19 cellular contexts compared by ENCODE assay signal in the genomic region with DNA sequence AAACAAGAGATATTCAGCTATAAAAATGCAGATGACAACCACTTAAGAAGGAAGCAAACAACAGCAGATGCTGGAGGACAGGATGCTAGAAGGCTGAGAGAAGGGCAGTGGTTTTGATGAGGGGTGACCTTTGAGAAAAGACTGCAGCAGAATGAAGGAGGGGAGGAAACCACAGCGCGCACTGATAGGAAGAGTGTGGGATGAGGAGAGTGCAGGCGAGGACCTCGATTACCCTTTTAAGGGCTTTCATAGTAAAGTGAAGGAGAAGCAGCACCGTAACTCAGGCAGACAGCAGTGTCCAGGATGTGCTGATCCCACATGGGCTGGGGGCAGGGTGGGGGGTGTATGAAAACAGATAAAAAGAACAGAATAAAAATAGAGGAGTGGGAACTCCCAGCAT. TPM values are rescaled to one million over a fixed set of nuclear protein-coding genes. Genes with fewer than 3 reads are reported as not detected.
DNase-seq lines count a peak whose midpoint lies in the region; ATAC-seq and TF ChIP-seq lines count a peak whose summit lies in the region.
"Had no signal": no experiment of that assay in that cellular context is flagged by ENCODE, and none has a peak within 500 bp of the region (broad histone marks: within the 10 kb centered on the region; RNA-seq: fewer than 3 reads in every experiment).

No MANE protein-coding gene starts in this region.

- H3K4me3 Mint-ChIP-seq in MCF 10A (ENCODE audit: unreplicated experiment): no peak overlapping the region
- H3K4me3 Mint-ChIP-seq in activated CD4-positive, alpha-beta memory T cell treated with anti-CD3 and anti-CD28 coated beads for 36 hours: peak overlapping the region; percentile 3
- H3K4me3 Mint-ChIP-seq in effector memory CD8-positive, alpha-beta T cell: peak overlapping the region; percentile 67 to 79
- peak overlapping the region; percentile 49 to 75 for H3K4me3 Mint-ChIP-seq in stimulated activated naive CD8-positive, alpha-beta T cell treated with anti-CD3 and anti-CD28 coated beads, Interleukin-15, amount 100 ng/mL, for 72 hours
- H3K4me3 Mint-ChIP-seq: activated B cell treated with CpG ODN at 0.5 μM for 24 hours, memory B cell had no signal

- peaks cover 43% of the 10 kb centered on the region for H3K79me2 ChIP-seq in mammary epithelial cell (ENCODE audit: insufficient read depth, low read length)

- H3K36me3 ChIP-seq in mammary epithelial cell (ENCODE audit: insufficient read depth, low read length): peaks cover 4% of the 10 kb centered on the region

- BruUV-seq in MCF 10A (replicated peaks; lab: Mats Ljungman, UMichigan): no TSS peak
- BruUV-seq in mammary epithelial cell (replicated peaks; lab: Mats Ljungman, UMichigan): no TSS peak

- DNase-seq in MCF 10A (ENCODE audit: unreplicated experiment): no peak
- DNase-seq in mammary epithelial cell: no peak
- DNase-seq in activated CD4-positive, alpha-beta memory T cell treated with anti-CD3 and anti-CD28 coated beads for 36 hours: peak; percentile 45
- no peak for DNase-seq in effector memory CD8-positive, alpha-beta T cell
- DNase-seq in stimulated activated naive CD8-positive, alpha-beta T cell treated with anti-CD3 and anti-CD28 coated beads, Interleukin-15, amount 100 ng/mL, for 72 hours: no peak
- DNase-seq in EL: no peak
- no peak for DNase-seq in NOMO-1 treated with DMSO at 0.1 percent for 48 hours (lab: John Stamatoyannopoulos, UW; ENCODE audit: unreplicated experiment)
- DNase-seq: activated B cell treated with CpG ODN at 0.5 μM for 24 hours, body of pancreas, cortex of kidney, erythroblast, GOT3, heart left ventricle, IMR-90, NCI-H526, occipital lobe had no signal

- peaks cover 22% of the 10 kb centered on the region for H3K36me3 Mint-ChIP-seq in MCF 10A (ENCODE audit: insufficient read depth, unreplicated experiment)
- peaks cover 26% of the 10 kb centered on the region for H3K36me3 Mint-ChIP-seq in activated CD4-positive, alpha-beta memory T cell treated with anti-CD3 and anti-CD28 coated beads for 36 hours
- peaks cover 54% of the 10 kb centered on the region for H3K36me3 Mint-ChIP-seq in effector memory CD8-positive, alpha-beta T cell (ENCODE audit: insufficient read depth)

- H3K27ac Mint-ChIP-seq in MCF 10A (ENCODE audit: low read depth, unreplicated experiment): peak overlapping the region; percentile 57
- H3K27ac Mint-ChIP-seq in activated CD4-positive, alpha-beta memory T cell treated with anti-CD3 and anti-CD28 coated beads for 36 hours: peak overlapping the region; percentile 80
- peak overlapping the region; percentile 77 to 90 for H3K27ac Mint-ChIP-seq in effector memory CD8-positive, alpha-beta T cell
- H3K27ac Mint-ChIP-seq in stimulated activated naive CD8-positive, alpha-beta T cell treated with anti-CD3 and anti-CD28 coated beads, Interleukin-15, amount 100 ng/mL, for 72 hours: peak overlapping the region; percentile 9 to 75
- H3K27ac Mint-ChIP-seq: activated B cell treated with CpG ODN at 0.5 μM for 24 hours, memory B cell had no signal

- no peak for ATAC-seq in effector memory CD8-positive, alpha-beta T cell (replicated peaks)
- ATAC-seq in stimulated activated naive CD8-positive, alpha-beta T cell treated with anti-CD3 and anti-CD28 coated beads, Interleukin-15, amount 100 ng/mL, for 72 hours: peak; percentile 60
- ATAC-seq in HG03432 (IDR thresholded peaks at IDR 0.05; ENCODE audit: unreplicated experiment): no peak
- ATAC-seq: body of pancreas, heart left ventricle, sciatic nerve had no signal

- H3K4me1 ChIP-seq in mammary epithelial cell (ENCODE audit: insufficient read depth, low read length): peaks cover 11% of the 10 kb centered on the region
- H3K4me1 ChIP-seq: body of pancreas had no signal

- 93% methylated on average over 3 of the region's 5 CpGs for WGBS in mammary epithelial cell (ENCODE audit: low coverage, missing lambda C conversion rate)

- peaks cover 9% of the 10 kb centered on the region for H3K4me1 Mint-ChIP-seq in MCF 10A (ENCODE audit: insufficient read depth, unreplicated experiment)
- peaks cover 53% of the 10 kb centered on the region for H3K4me1 Mint-ChIP-seq in activated CD4-positive, alpha-beta memory T cell treated with anti-CD3 and anti-CD28 coated beads for 36 hours (ENCODE audit: low read depth)
- peaks cover 46 to 52% of the 10 kb centered on the region in 2 donors for H3K4me1 Mint-ChIP-seq in effector memory CD8-positive, alpha-beta T cell (ENCODE audit: low read depth in 2 of 2)
- peaks cover 60% of the 10 kb centered on the region for H3K4me1 Mint-ChIP-seq in stimulated activated naive CD8-positive, alpha-beta T cell treated with anti-CD3 and anti-CD28 coated beads, Interleukin-15, amount 100 ng/mL, for 72 hours

- H3K4me2 ChIP-seq in mammary epithelial cell (ENCODE audit: insufficient read depth, low read depth, low read length): no peak overlapping the region

- H3K27me3 Mint-ChIP-seq in MCF 10A (ENCODE audit: insufficient read depth, unreplicated experiment): no peaks in the 10 kb centered on the region
- H3K27me3 Mint-ChIP-seq in activated CD4-positive, alpha-beta memory T cell treated with anti-CD3 and anti-CD28 coated beads for 36 hours: no peaks in the 10 kb centered on the region
- H3K27me3 Mint-ChIP-seq in effector memory CD8-positive, alpha-beta T cell: no peaks in the 10 kb centered on the region
- no peaks in the 10 kb centered on the region for H3K27me3 Mint-ChIP-seq in stimulated activated naive CD8-positive, alpha-beta T cell treated with anti-CD3 and anti-CD28 coated beads, Interleukin-15, amount 100 ng/mL, for 72 hours
- H3K27me3 Mint-ChIP-seq: activated B cell treated with CpG ODN at 0.5 μM for 24 hours, memory B cell had no signal

- POLR2A ChIA-PET in MCF 10A (lab: Yijun Ruan, JAX): interaction anchor here (0.7 kb wide), 1 partner anchor 514 kb away, joined by 4 read pairs; no protein-coding TSS in a partner anchor
- POLR2A ChIA-PET in activated CD4-positive, alpha-beta memory T cell treated with anti-CD3 and anti-CD28 coated beads for 36 hours (lab: Charles Lee): no interaction called here

- H3K9me3 Mint-ChIP-seq in MCF 10A (ENCODE audit: unreplicated experiment): no peaks in the 10 kb centered on the region
- no peaks in the 10 kb centered on the region for H3K9me3 Mint-ChIP-seq in activated CD4-positive, alpha-beta memory T cell treated with anti-CD3 and anti-CD28 coated beads for 36 hours
- H3K9me3 Mint-ChIP-seq in effector memory CD8-positive, alpha-beta T cell: no peaks in the 10 kb centered on the region
- no peaks in the 10 kb centered on the region for H3K9me3 Mint-ChIP-seq in stimulated activated naive CD8-positive, alpha-beta T cell treated with anti-CD3 and anti-CD28 coated beads, Interleukin-15, amount 100 ng/mL, for 72 hours
- H3K9me3 Mint-ChIP-seq: activated B cell treated with CpG ODN at 0.5 μM for 24 hours, memory B cell had no signal

- no peak overlapping the region for H3K27ac ChIP-seq in mammary epithelial cell (ENCODE audit: insufficient read depth, low read depth, low read length)
- H3K27ac ChIP-seq: body of pancreas had no signal

- dilution Hi-C loops in mammary epithelial cell (cut with HindIII; ENCODE audit: low sequenced_read_pairs): no loop called here

- no peaks in the 10 kb centered on the region for H3K27me3 ChIP-seq in mammary epithelial cell (ENCODE audit: insufficient read depth, low read length)
- H3K27me3 ChIP-seq: body of pancreas, heart left ventricle had no signal

- no peak overlapping the region for H3K9ac ChIP-seq in mammary epithelial cell (ENCODE audit: insufficient read depth, low read length)

- H3K9me3 ChIP-seq in mammary epithelial cell (replicated peaks; ENCODE audit: insufficient read depth, low read length): no peaks in the 10 kb centered on the region
- H3K9me3 ChIP-seq: body of pancreas, heart left ventricle had no signal

- in situ Hi-C loops in mammary epithelial cell (cut with MboI; ENCODE audit: low sequenced_read_pairs in 2 of 2): no loop called here

- CTCF ChIA-PET in MCF 10A (lab: Yijun Ruan, JAX): no interaction called here
- CTCF ChIA-PET in mammary epithelial cell (lab: Charles Lee; ENCODE audit: low non-redundant PET): no interaction called here
- CTCF ChIA-PET in activated CD4-positive, alpha-beta memory T cell treated with anti-CD3 and anti-CD28 coated beads for 36 hours (lab: Charles Lee): no interaction called here

- H2AFZ ChIP-seq in mammary epithelial cell (ENCODE audit: low read depth, low read length): no peak overlapping the region

- intact Hi-C loops in MCF 10A (cut with micrococcal nuclease) (no loop called here), mammary epithelial cell (cut with micrococcal nuclease) (no loop called here)
- intact Hi-C loops in activated CD4-positive, alpha-beta memory T cell treated with anti-CD3 and anti-CD28 coated beads for 36 hours (cut with micrococcal nuclease): loop anchor here (5.0 kb wide), 1 partner anchor 85 kb away; no protein-coding TSS in a partner anchor

- no peak overlapping the region for H3K4me3 ChIP-seq in mammary epithelial cell (replicated peaks in 1 of 3; ENCODE audit: insufficient read depth in 1 of 3, low read depth in 2 of 3, low read length in 3 of 3)
- H3K4me3 ChIP-seq: body of pancreas, heart left ventricle had no signal

- no peaks in the 10 kb centered on the region for H4K20me1 ChIP-seq in mammary epithelial cell (ENCODE audit: insufficient read depth, low read length)

- no peak for TF ChIP-seq CTCF in MCF 10A (IDR thresholded peaks at IDR 0.05; ENCODE audit: unreplicated experiment)
- TF ChIP-seq CTCF in mammary epithelial cell (conservative IDR thresholded peaks at IDR 0.05 in 1 of 2, IDR thresholded peaks at IDR 0.05 in 1 of 2; ENCODE audit: extremely low read depth in 1 of 2, insufficient read depth in 1 of 2, low read depth in 1 of 2, low read length in 2 of 2): no peak

RNA-seq across cellular contexts. Expression of a gene that starts 19.2 kb away (rescaled TPM):
- total RNA-seq in MCF 10A (2022): 10.7 and 15.6 TPM in 2 replicates
- total RNA-seq in mammary epithelial cell: 10 to 100 TPM in 1 of 2 donors, 1 to 10 TPM in 1; 5.0 to 16.1 TPM
- polyA plus RNA-seq in mammary epithelial cell: 14.6 TPM
- 22.4 TPM for polyA minus RNA-seq in mammary epithelial cell
- 10 to 100 TPM; 14.0 to 15.6 TPM for total RNA-seq in activated CD4-positive, alpha-beta memory T cell treated with anti-CD3 and anti-CD28 coated beads for 36 hours
